Comparison of ENCODE assay signal across 9 cellular contexts in the genomic region with DNA sequence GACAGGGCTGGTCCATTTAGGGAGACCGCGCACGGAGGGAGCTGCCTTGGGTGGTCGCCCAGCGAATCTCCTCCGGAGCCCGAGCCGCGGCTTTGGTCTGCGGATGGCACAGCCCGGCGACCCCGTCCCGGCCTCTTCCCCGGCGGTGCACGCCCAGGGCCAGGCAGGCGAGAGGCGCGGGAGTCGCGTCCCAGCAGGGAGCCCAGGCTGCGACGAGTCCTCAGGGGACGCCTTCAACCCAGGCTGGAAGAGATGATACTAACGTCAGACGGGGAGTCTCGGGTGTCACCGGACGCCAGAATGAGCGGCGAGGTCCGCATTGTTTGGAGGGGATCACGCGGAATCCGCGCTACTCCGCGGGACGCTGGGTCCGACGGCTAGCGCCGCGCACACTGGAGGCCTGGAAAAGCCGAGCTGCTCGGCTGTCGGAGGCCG. TPM values are rescaled to one million over a fixed set of nuclear protein-coding genes. Genes with fewer than 3 reads are reported as not detected.
A peak's percentile ranks its signal among the peaks of the same experiment; 100 is the strongest.
DNase-seq lines count a peak whose midpoint lies in the region; TF ChIP-seq lines count a peak whose summit lies in the region.
"Had no signal": no experiment of that assay in that cellular context is flagged by ENCODE, and none has a peak within 500 bp of the region (broad histone marks: within the 10 kb centered on the region; RNA-seq: fewer than 3 reads in every experiment).

No MANE protein-coding gene starts in this region.

- H3K9ac ChIP-seq in duodenal mucosa (ENCODE audit: low read depth in 1 of 2, low read length in 2 of 2), result no peak overlapping the region

- TF ChIP-seq CTCF in CD14-positive monocyte (IDR thresholded peaks at IDR 0.05), result no peak
- no peak for TF ChIP-seq CTCF in NB4 (IDR thresholded peaks at IDR 0.05; ENCODE audit: low read depth, low read length)
- no peak for TF ChIP-seq CTCF in nephron progenitor cell (IDR thresholded peaks at IDR 0.05)

- H3K4me1 Mint-ChIP-seq in CD14-positive monocyte (peaks cover 12% of the 10 kb centered on the region), nephron progenitor cell (peaks cover 33% of the 10 kb centered on the region)

- H3K27ac Mint-ChIP-seq in CD14-positive monocyte, result no peak overlapping the region
- H3K27ac Mint-ChIP-seq in nephron progenitor cell, result no peak overlapping the region

- H3K4me3 Mint-ChIP-seq in CD14-positive monocyte (peak overlapping the region; percentile 65 to 90), nephron progenitor cell (peak overlapping the region; percentile 80)

- peaks cover 0 to 5% (median 4%) of the 10 kb centered on the region in 7 donors for H3K9me3 Mint-ChIP-seq in CD14-positive monocyte
- H3K9me3 Mint-ChIP-seq in nephron progenitor cell, result no peaks in the 10 kb centered on the region

- no peak for TF ChIP-seq POLR2A in NB4 (IDR thresholded peaks at IDR 0.05; ENCODE audit: extremely low read depth, insufficient read length)

- H3K9me3 ChIP-seq in duodenal mucosa (ENCODE audit: control insufficient read depth in 1 of 2, low read length in 2 of 2), result no peaks in the 10 kb centered on the region

- H3K4me3 ChIP-seq in NB4 (ENCODE audit: low read depth, low read length), result peak overlapping the region; percentile 27
- peak overlapping the region; percentile 48 to 52 for H3K4me3 ChIP-seq in duodenal mucosa (ENCODE audit: low read depth in 1 of 2, low read length in 2 of 2)

- no peak overlapping the region for H3K27ac ChIP-seq in duodenal mucosa (ENCODE audit: low read depth, low read length)

- peaks cover 34 to 47% of the 10 kb centered on the region in 2 donors for H3K27me3 ChIP-seq in duodenal mucosa (ENCODE audit: control insufficient read depth in 1 of 2, insufficient read depth in 2 of 2, low read length in 2 of 2)

- intact Hi-C loops in CD14-positive monocyte (cut with micrococcal nuclease), result no loop called here

- H3K36me3 ChIP-seq in duodenal mucosa (ENCODE audit: control insufficient read depth in 1 of 2, insufficient read depth in 2 of 2, low read length in 2 of 2), result no peaks in the 10 kb centered on the region

- DNase-seq in CD14-positive monocyte (ENCODE audit: low spot score) (no peak), NB4 (ENCODE audit: low read depth) (peak; percentile 51), nephron progenitor cell (peak; percentile 57), NCI-H1694 (lab: John Stamatoyannopoulos, UW) (no peak), NCI-H1694 treated with DMSO at 0.1 percent for 48 hours (lab: John Stamatoyannopoulos, UW) (no peak), activated gamma-delta T cell treated with Interleukin-2 at 50 U/mL for 16 hours (no peak), SIG-M5 treated with dmso at 0.1 percent for 504 hours (lab: John Stamatoyannopoulos, UW; ENCODE audit: unreplicated experiment) (no peak)
- DNase-seq: GDM1 had no signal

- no peaks in the 10 kb centered on the region for H3K36me3 Mint-ChIP-seq in CD14-positive monocyte
- no peaks in the 10 kb centered on the region for H3K36me3 Mint-ChIP-seq in nephron progenitor cell (ENCODE audit: low read depth)

- peaks cover 51 to 67% (median 66%) of the 10 kb centered on the region in 3 donors for H3K27me3 Mint-ChIP-seq in CD14-positive monocyte (ENCODE audit: low read depth in 3 of 3)
- H3K27me3 Mint-ChIP-seq in nephron progenitor cell (ENCODE audit: low read depth, poor library complexity), result peaks cover 70% of the 10 kb centered on the region

- H3K4me1 ChIP-seq in duodenal mucosa (ENCODE audit: control insufficient read depth in 1 of 2, insufficient read depth in 2 of 2, low read length in 2 of 2), result peaks cover 3 to 7% of the 10 kb centered on the region in 2 donors

RNA-seq across cellular contexts. Expression of a gene that starts 0.9 kb away (rescaled TPM):
- under 1 TPM; 0.28 to 0.35 TPM for polyA plus RNA-seq in CD14-positive monocyte

Comparison
In these comparisons a context has a peak if more than half of its experiments do, and no peak if none do; other contexts are left out.
1. DNase-seq: peak in NB4 (single experiment) and nephron progenitor cell (single experiment); none in CD14-positive monocyte (single experiment), NCI-H1694 (single experiment), NCI-H1694 treated with DMSO at 0.1 percent for 48 hours (single experiment), activated gamma-delta T cell treated with Interleukin-2 at 50 U/mL for 16 hours (single experiment) and SIG-M5 treated with dmso at 0.1 percent for 504 hours (single experiment).